ENCODE assay signal across 9 cellular contexts in the genomic region with DNA sequence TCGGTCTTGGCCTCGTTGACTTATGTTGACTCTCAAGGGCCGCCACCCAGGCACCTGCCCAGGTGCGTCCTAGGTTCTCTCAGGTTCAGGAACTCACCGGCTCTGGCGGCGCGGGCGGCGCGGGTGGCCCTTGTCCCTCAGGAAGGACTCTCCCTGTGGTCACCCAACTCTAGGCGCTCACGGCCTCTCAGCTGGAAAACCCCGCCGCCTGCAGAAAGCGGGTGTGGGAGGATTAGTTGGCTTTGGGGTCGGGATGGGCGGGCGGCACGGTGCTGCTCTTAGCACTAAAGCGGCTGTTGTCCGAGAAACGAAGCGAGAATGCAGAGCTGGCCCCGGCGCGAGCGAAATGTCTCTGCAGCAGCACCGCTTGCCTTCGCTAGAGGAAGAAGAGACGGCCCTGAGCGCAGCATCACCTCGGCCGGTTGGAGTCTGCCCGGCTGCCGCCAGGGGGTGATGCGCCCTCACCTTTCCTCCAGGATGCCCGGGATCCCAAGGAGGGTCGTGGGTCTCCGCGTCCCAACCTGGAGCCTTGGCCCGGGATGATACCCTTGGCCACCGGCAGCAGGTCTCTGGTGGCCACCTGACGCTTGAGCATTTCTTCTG. TPM values are rescaled to one million over a fixed set of nuclear protein-coding genes. Genes with fewer than 3 reads are reported as not detected.
DNase-seq lines count a peak whose midpoint lies in the region; ATAC-seq and TF ChIP-seq lines count a peak whose summit lies in the region.
"Had no signal": no experiment of that assay in that cellular context is flagged by ENCODE, and none has a peak within 500 bp of the region (broad histone marks: within the 10 kb centered on the region; RNA-seq: fewer than 3 reads in every experiment).

No MANE protein-coding gene starts in this region.

- no peaks in the 10 kb centered on the region for H3K27me3 ChIP-seq in mammary epithelial cell (ENCODE audit: insufficient read depth, low read length)

- ATAC-seq in GM21381 (IDR thresholded peaks at IDR 0.05; ENCODE audit: unreplicated experiment) = no peak
- ATAC-seq in GM21825 (IDR thresholded peaks at IDR 0.05; ENCODE audit: unreplicated experiment) = no peak

- no peaks in the 10 kb centered on the region for H4K20me1 ChIP-seq in mammary epithelial cell (ENCODE audit: insufficient read depth, low read length)

- in situ Hi-C loops in mammary epithelial cell (cut with MboI; ENCODE audit: low sequenced_read_pairs in 2 of 2) = loop anchor here (5.0 to 10.0 kb wide), 2 partner anchors 173 to 181 kb away; no protein-coding TSS in a partner anchor

- DNase-seq in activated effector memory CD4-positive, alpha-beta T cell treated with anti-CD3 and anti-CD28 coated beads, Interleukin-2, amount 50 U/mL, for 16 hours = peak; percentile 68
- no peak for DNase-seq in activated effector memory CD4-positive, alpha-beta T cell treated with Interleukin-2 at 50 U/mL for 16 hours
- peak; percentile 12 for DNase-seq in RPMI8226
- DNase-seq in mammary epithelial cell = peak; percentile 31
- peak; percentile 89 for DNase-seq in islet precursor cell
- peak; percentile 8 to 15 for DNase-seq in stimulated activated CD4-positive, alpha-beta T cell treated with anti-CD3 and anti-CD28 coated beads, Interleukin-1b, Interleukin-23, amount 100 ng/mL, for 4 hours (ENCODE audit: low read depth in 2 of 2)

- CTCF ChIA-PET in mammary epithelial cell (lab: Charles Lee; ENCODE audit: low non-redundant PET) = no interaction called here

- WGBS in mammary epithelial cell (ENCODE audit: low coverage, missing lambda C conversion rate) = 9% methylated on average over 21 of the region's 44 CpGs

- BruUV-seq in mammary epithelial cell (replicated peaks; lab: Mats Ljungman, UMichigan) = no TSS peak

- peak overlapping the region; percentile 43 for H2AFZ ChIP-seq in mammary epithelial cell (ENCODE audit: low read depth, low read length)

- H3K79me2 ChIP-seq in mammary epithelial cell (ENCODE audit: insufficient read depth, low read length) = no peaks in the 10 kb centered on the region

- H3K9me3 ChIP-seq in mammary epithelial cell (replicated peaks; ENCODE audit: insufficient read depth, low read length) = no peaks in the 10 kb centered on the region

- intact Hi-C loops in mammary epithelial cell (cut with micrococcal nuclease) = loop anchor here (1.0 kb wide), 1 partner anchor 173 kb away; no protein-coding TSS in a partner anchor

- H3K27ac ChIP-seq in mammary epithelial cell (ENCODE audit: insufficient read depth, low read depth, low read length) = no peak overlapping the region
- H3K27ac ChIP-seq: VCaP had no signal

- dilution Hi-C loops in mammary epithelial cell (cut with HindIII; ENCODE audit: low sequenced_read_pairs) = loop anchor here (25.0 kb wide), 1 partner anchor 178 kb away; no protein-coding TSS in a partner anchor

- peaks cover 5% of the 10 kb centered on the region for H3K4me1 ChIP-seq in mammary epithelial cell (ENCODE audit: insufficient read depth, low read length)

- peak overlapping the region; percentile 69 for H3K4me2 ChIP-seq in mammary epithelial cell (ENCODE audit: insufficient read depth, low read depth, low read length)

- H3K4me3 ChIP-seq in mammary epithelial cell (replicated peaks in 1 of 3; ENCODE audit: insufficient read depth in 1 of 3, low read depth in 2 of 3, low read length in 3 of 3) = peak overlapping the region in 1 of 3 experiments; percentile 24

- no peak overlapping the region for H3K9ac ChIP-seq in mammary epithelial cell (ENCODE audit: insufficient read depth, low read length)

- no peaks in the 10 kb centered on the region for H3K36me3 ChIP-seq in mammary epithelial cell (ENCODE audit: insufficient read depth, low read length)

- peak; percentile 69 to 87 for TF ChIP-seq CTCF in mammary epithelial cell (conservative IDR thresholded peaks at IDR 0.05 in 1 of 2, IDR thresholded peaks at IDR 0.05 in 1 of 2; ENCODE audit: extremely low read depth in 1 of 2, insufficient read depth in 1 of 2, low read depth in 1 of 2, low read length in 2 of 2)

RNA-seq across cellular contexts. Expression of gene TADA1, which starts 8.1 kb away (rescaled TPM):
- total RNA-seq in mammary epithelial cell = 10 to 100 TPM in 1 of 2 donors, 1 to 10 TPM in 1; 8.6 to 13.5 TPM
- polyA plus RNA-seq in mammary epithelial cell = 9.7 TPM
- polyA minus RNA-seq in mammary epithelial cell = 8.5 TPM

RNA-seq across cellular contexts. Expression of gene POGK, which starts 44.9 kb away (rescaled TPM):
- 10 to 100 TPM; 28.7 to 36.2 TPM for total RNA-seq in mammary epithelial cell
- 14.4 TPM for polyA plus RNA-seq in mammary epithelial cell
- 35.9 TPM for polyA minus RNA-seq in mammary epithelial cell
